8 cellular contexts compared by ENCODE assay signal in the genomic region with DNA sequence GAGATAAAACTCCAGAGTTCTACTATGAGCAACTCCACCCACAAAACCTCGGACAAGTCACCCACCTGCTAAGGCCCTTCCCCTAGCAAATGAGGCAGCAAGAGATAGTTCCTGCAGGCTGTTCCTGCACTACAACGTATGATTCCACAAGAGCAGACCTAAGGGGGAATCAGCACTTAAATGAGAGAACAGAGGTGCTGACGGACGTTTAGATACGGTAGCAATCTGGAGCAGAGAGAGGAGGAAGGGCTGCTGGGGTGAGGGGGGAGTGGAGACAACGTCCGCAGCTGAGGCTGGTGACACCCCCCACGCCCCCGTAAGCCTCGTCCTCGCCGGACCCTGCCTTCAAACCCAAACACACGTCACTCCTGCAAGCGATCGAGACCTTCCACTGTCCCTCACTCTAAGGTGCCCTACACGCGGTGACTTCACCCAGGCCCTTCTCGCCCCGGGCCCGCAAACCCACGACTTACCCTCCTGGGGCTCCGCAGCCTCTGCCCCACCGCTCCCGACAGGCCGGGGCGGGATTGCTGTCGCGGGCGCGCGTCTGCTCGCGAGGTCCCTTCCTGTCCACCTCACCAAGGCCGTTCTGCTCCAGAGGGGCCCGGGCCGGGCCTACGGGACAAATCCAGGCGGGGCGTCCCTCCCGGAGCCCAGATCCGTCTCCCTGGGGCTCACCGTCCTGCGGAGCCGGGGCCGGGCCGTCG. TPM values are rescaled to one million over a fixed set of nuclear protein-coding genes. Genes with fewer than 3 reads are reported as not detected.
A peak's percentile ranks its signal among the peaks of the same experiment; 100 is the strongest.
DNase-seq lines count a peak whose midpoint lies in the region; ATAC-seq, FAIRE-seq and TF ChIP-seq lines count a peak whose summit lies in the region.

No MANE protein-coding gene starts in this region.

- peak overlapping the region; percentile 96 for H3K9ac ChIP-seq in SK-N-MC (ENCODE audit: insufficient read length)
- H3K9ac ChIP-seq in GM12878 (ENCODE audit: control insufficient read depth, insufficient read depth, low read length) = peak overlapping the region; percentile 84
- peak overlapping the region; percentile 81; the same call in 1 of the 2 replicates for H3K9ac ChIP-seq in iPS-20b (ENCODE audit: low read depth, low read length)

- peaks cover 3% of the 10 kb centered on the region; the same call in 1 of the 2 replicates for H3K4me1 ChIP-seq in GM12878 (ENCODE audit: control insufficient read depth, insufficient read depth, low read length)
- H3K4me1 ChIP-seq in iPS-20b (ENCODE audit: insufficient read depth, low read length) = 0 out of 2 replicates have a peak, but pooled peaks cover 3% of the 10 kb centered on the region

- no peak for TF ChIP-seq EP300 in GM12878 (IDR thresholded peaks at IDR 0.05; ENCODE audit: borderline replicate concordance in 1 of 2, control insufficient read depth in 1 of 2, low read depth in 2 of 2, low read length in 2 of 2)

- DNase-seq in AG10803 (ENCODE audit: low read depth) (peak; percentile 49), SK-N-MC (ENCODE audit: low read depth, low spot score) (no peak), GM12878 (ENCODE audit: low read depth, low spot score) (no peak), NCI-H1694 (lab: John Stamatoyannopoulos, UW) (no peak)
- DNase-seq in stimulated activated CD4-positive, alpha-beta T cell treated with anti-CD3 and anti-CD28 coated beads, Interleukin-12 subunit alpha, Interleukin-12 subunit beta, amount 100 ng/mL, for 4 hours = peak; percentile 4

- peaks cover 49% of the 10 kb centered on the region for H3K79me2 ChIP-seq in GM12878 (ENCODE audit: control insufficient read depth, insufficient read depth, low read length)

- ATAC-seq in GM19023 (IDR thresholded peaks at IDR 0.05; ENCODE audit: unreplicated experiment) (peak; percentile 35), HG03159 (IDR thresholded peaks at IDR 0.05; ENCODE audit: unreplicated experiment) (peak; percentile 32), GM12878 (peak; percentile 53)

- H3K36me3 ChIP-seq in SK-N-MC (ENCODE audit: insufficient read depth, low read length) (peaks cover 40% of the 10 kb centered on the region), GM12878 (ENCODE audit: control insufficient read depth in 2 of 2, insufficient read depth in 2 of 2, low read length in 1 of 2) (peaks cover 6 to 15% of the 10 kb centered on the region in 2 experiments), iPS-20b (ENCODE audit: insufficient read depth, low read depth, low read length) (peaks cover 34% of the 10 kb centered on the region)

- POLR2A ChIA-PET in GM12878 (lab: Charles Lee) = no interaction called here

- RAD21 ChIA-PET in GM12878 (lab: Charles Lee; ENCODE audit: unreplicated experiment) = no interaction called here

- FAIRE-seq in GM12878 (lab: Jason Lieb, UNC) = no peak

- SMC1A ChIA-PET in GM12878 (lab: Charles Lee; ENCODE audit: uncharacterized antibody, unreplicated experiment) = no interaction called here

- no peak for TF ChIP-seq CTCF in AG10803 (conservative IDR thresholded peaks at IDR 0.05; ENCODE audit: low read length)
- no peak for TF ChIP-seq CTCF in GM12878 (IDR thresholded peaks at IDR 0.05 in 2 of 3, conservative IDR thresholded peaks at IDR 0.05 in 1 of 3; ENCODE audit: control insufficient read depth in 2 of 3, extremely low read depth in 1 of 3, insufficient read depth in 1 of 3, low read depth in 3 of 3, low read length in 3 of 3)

- 0 out of 2 replicates have a peak, but pooled peaks have one; percentile 12 for TF ChIP-seq POLR2A in GM12878 (IDR thresholded peaks at IDR 0.05; ENCODE audit: low read depth, low read length)

- H3K4me2 ChIP-seq in GM12878 (ENCODE audit: control insufficient read depth, insufficient read depth) = peak overlapping the region; percentile 83

- H3K4me3 ChIP-seq in AG10803 (ENCODE audit: low read length) = peak overlapping the region; percentile 92
- H3K4me3 ChIP-seq in SK-N-MC = peak overlapping the region; percentile 93
- peak overlapping the region; percentile 88 for H3K4me3 ChIP-seq in GM12878
- peak overlapping the region; percentile 81 for H3K4me3 ChIP-seq in iPS-20b (ENCODE audit: low read length)

- in situ Hi-C loops in GM12878 (cut with MboI) = no loop called here

- no peak for TF ChIP-seq RAD21 in GM12878 (IDR thresholded peaks at IDR 0.05; ENCODE audit: insufficient read depth, low read depth, low read length)

- H3K27me3 ChIP-seq in GM12878 (replicated peaks in 1 of 2; ENCODE audit: control insufficient read depth in 2 of 2, insufficient read depth in 2 of 2, low read length in 1 of 2) (no peaks in the 10 kb centered on the region), iPS-20b (ENCODE audit: insufficient read depth, low read length) (no peaks in the 10 kb centered on the region)

- 2% methylated on average over 35 of the region's 47 CpGs for WGBS in GM12878 (ENCODE audit: insufficient coverage, insufficient replicate concordance, low lambda C conversion rate, missing lambda C conversion rate)

- H4K20me1 ChIP-seq in GM12878 (ENCODE audit: control insufficient read depth, insufficient read depth) = no peaks in the 10 kb centered on the region

- H3K9me3 ChIP-seq in SK-N-MC (ENCODE audit: low read depth, low read length) (peaks cover 26% of the 10 kb centered on the region), GM12878 (replicated peaks; ENCODE audit: control insufficient read depth, insufficient read depth, low read length) (peaks cover 31% of the 10 kb centered on the region), iPS-20b (ENCODE audit: insufficient read depth, low read depth, low read length) (peaks cover 13% of the 10 kb centered on the region)

- CTCF ChIA-PET in GM12878 (lab: Yijun Ruan, JAX) = no interaction called here

- TSS peak; percentile 52 for BruUV-seq in GM12878 (replicated peaks; lab: Mats Ljungman, UMichigan)

- H2AFZ ChIP-seq in GM12878 (ENCODE audit: control insufficient read depth, low read depth, low read length) = peak overlapping the region; percentile 5; the same call in 1 of the 2 replicates

- intact Hi-C loops in GM12878 (cut with micrococcal nuclease; ENCODE audit: unreplicated experiment) = loop anchor here (2.0 to 5.0 kb wide), 2 partner anchors 23 to 114 kb away; partner anchors contain the start of gene INTS15

- H3K27ac ChIP-seq in SK-N-MC = no peak overlapping the region; the same call in 1 of the 2 replicates
- peak overlapping the region; percentile 77 for H3K27ac ChIP-seq in GM12878 (ENCODE audit: control insufficient read depth, insufficient read depth)
- H3K27ac ChIP-seq in iPS-20b (ENCODE audit: low read length) = no peak overlapping the region

TF ChIP-seq in GM12878, 131 proteins besides CTCF, POLR2A, EP300 and RAD21 (continues in another document):
- TF ChIP-seq SPI1 (IDR thresholded peaks at IDR 0.05; ENCODE audit: borderline replicate concordance, insufficient read depth, low read depth, low read length) (0 out of 2 replicates have a peak, but pooled peaks have one; percentile 11), NKRF (conservative IDR thresholded peaks at IDR 0.05) (no peak)

RNA-seq across cellular contexts. Expression of gene ZNF12, which starts 0.6 kb away (rescaled TPM):
- 85.3 and 92.5 TPM in 2 replicates for total RNA-seq in GM12878 (2013; cell fraction: nucleolus; rRNA removed)
- 17.4 and 18.6 TPM in 2 replicates for total RNA-seq in GM12878 (2014; rRNA removed)
- 17.3 and 19.2 TPM in 2 replicates for total RNA-seq in GM12878 (2014; rRNA removed; fragmentation: Illumina TruSeq; extraction: Trizol)
- 20.4 and 22.6 TPM in 2 replicates for total RNA-seq in GM12878 (2021)
- 6.4 TPM for polyA plus RNA-seq in GM12878 (2011; ENCODE audit: low read depth)
- polyA plus RNA-seq in GM12878 (2011; rRNA removed) = 38.1 and 58.1 TPM in 2 replicates
- polyA plus RNA-seq in GM12878 (2011; cell fraction: cytosol; rRNA removed) = 11.3 and 12.9 TPM in 2 replicates
- 64.0 and 95.4 TPM in 2 replicates for polyA plus RNA-seq in GM12878 (2011; cell fraction: nucleus; rRNA removed)
- 12.3 and 18.3 TPM in 2 replicates for polyA plus RNA-seq in GM12878 (2012)
- 17.8 and 18.1 TPM in 2 replicates for polyA plus RNA-seq in GM12878 (2014; fragmentation: Illumina TruSeq; extraction: Trizol)
- polyA plus RNA-seq in GM12878 (2014; fragmentation: Nextera tagmentation; extraction: Ambion mirVana) = 1 to 10 TPM; 6.7 to 7.2 TPM
- polyA plus RNA-seq in GM12878 (2014; rRNA removed) = 11.4 and 16.2 TPM in 2 replicates
- 10 to 100 TPM in 1 of 2 experiments, 1 to 10 TPM in 1; 8.7 to 10.1 TPM for polyA plus RNA-seq in GM12878 (2016; fragmentation: Nextera tagmentation; extraction: Ambion mirVana)
- 23.6 and 35.8 TPM in 2 replicates for polyA minus RNA-seq in GM12878 (2011; rRNA and poly(A)+ RNA removed)
- polyA minus RNA-seq in GM12878 (2011; cell fraction: cytosol; rRNA and poly(A)+ RNA removed) = 8.9 and 17.6 TPM in 2 replicates
- 20.7 and 20.9 TPM in 2 replicates for polyA minus RNA-seq in GM12878 (2011; cell fraction: nucleus; rRNA and poly(A)+ RNA removed)

RNA-seq across cellular contexts. Expression of gene RSPH10B2, which starts 47.8 kb away (rescaled TPM):
- total RNA-seq in GM12878 (2013; cell fraction: nucleolus; rRNA removed) = 3.8 and 8.0 TPM in 2 replicates
- total RNA-seq in GM12878 (2014; rRNA removed) = 0.33 and 0.34 TPM in 2 replicates
- total RNA-seq in GM12878 (2014; rRNA removed; fragmentation: Illumina TruSeq; extraction: Trizol) = 0.05 and 0.18 TPM in 2 replicates
- total RNA-seq in GM12878 (2021) = 0.21 TPM in 1 of 2 replicates, not detected in the other
- polyA plus RNA-seq in GM12878 (2011; ENCODE audit: low read depth) = not detected
- polyA plus RNA-seq in GM12878 (2011; rRNA removed) = 0.20 and 0.33 TPM in 2 replicates
- 0.08 and 0.10 TPM in 2 replicates for polyA plus RNA-seq in GM12878 (2011; cell fraction: cytosol; rRNA removed)
- 0.64 and 0.89 TPM in 2 replicates for polyA plus RNA-seq in GM12878 (2011; cell fraction: nucleus; rRNA removed)
- polyA plus RNA-seq in GM12878 (2012) = 0.08 and 0.14 TPM in 2 replicates
- polyA plus RNA-seq in GM12878 (2014; fragmentation: Illumina TruSeq; extraction: Trizol) = 0.04 TPM in 1 of 2 replicates, not detected in the other
- under 1 TPM in 1 of 2 experiments, not detected in 1; 0.07 TPM for polyA plus RNA-seq in GM12878 (2014; fragmentation: Nextera tagmentation; extraction: Ambion mirVana)
- 0.09 TPM in 1 of 2 replicates, not detected in the other for polyA plus RNA-seq in GM12878 (2014; rRNA removed)
- polyA plus RNA-seq in GM12878 (2016; fragmentation: Nextera tagmentation; extraction: Ambion mirVana) = not detected
- polyA minus RNA-seq in GM12878 (2011; rRNA and poly(A)+ RNA removed) = 0.51 TPM in 1 of 2 replicates, not detected in the other
- polyA minus RNA-seq in GM12878 (2011; cell fraction: cytosol; rRNA and poly(A)+ RNA removed) = not detected in 2 replicates
- polyA minus RNA-seq in GM12878 (2011; cell fraction: nucleus; rRNA and poly(A)+ RNA removed) = 0.60 and 3.4 TPM in 2 replicates

Comparison
In these comparisons a context has a peak if more than half of its experiments do, and no peak if none do; other contexts are left out.
1. DNase-seq: peak in AG10803 (single experiment) and stimulated activated CD4-positive, alpha-beta T cell treated with anti-CD3 and anti-CD28 coated beads, Interleukin-12 subunit alpha, Interleukin-12 subunit beta, amount 100 ng/mL, for 4 hours (single experiment); none in SK-N-MC (single experiment), GM12878 (single experiment) and NCI-H1694 (single experiment).
2. Peak in every context shown above with its lines, with median percentiles within 50 percentile points of each other: H3K4me3 ChIP-seq, ATAC-seq and H3K9ac ChIP-seq.